8 cellular contexts compared by ENCODE assay signal in the genomic region with DNA sequence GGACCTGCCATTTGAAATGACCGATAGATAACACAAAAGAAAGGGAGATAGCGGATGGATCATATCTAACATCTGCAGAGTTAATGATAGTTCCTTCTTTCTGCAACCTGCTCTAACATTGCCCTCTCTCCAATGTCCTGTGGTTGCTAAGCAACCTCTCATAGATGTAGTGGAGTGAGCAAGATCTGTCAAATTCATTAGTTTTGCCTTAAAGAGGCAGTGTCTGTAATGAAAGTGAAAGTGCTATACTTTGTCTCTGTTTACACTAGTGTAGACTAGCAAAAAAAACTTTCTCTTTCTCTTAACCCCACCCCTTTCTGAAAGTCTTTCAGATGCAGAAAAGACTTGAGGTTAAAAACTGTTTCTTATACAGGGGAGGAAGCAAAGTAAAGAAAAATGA.
A peak's percentile ranks its signal among the peaks of the same experiment; 100 is the strongest.
DNase-seq lines count a peak whose midpoint lies in the region; ATAC-seq and TF ChIP-seq lines count a peak whose summit lies in the region.

No MANE protein-coding gene starts in this region.

- no peaks in the 10 kb centered on the region for H3K27me3 Mint-ChIP-seq in activated T-cell treated with anti-CD3 and anti-CD28 coated beads, Interleukin-2, amount 50 U/mL, for 24 hours
- no peaks in the 10 kb centered on the region for H3K27me3 Mint-ChIP-seq in T-cell
- H3K27me3 Mint-ChIP-seq in immature natural killer cell (ENCODE audit: low read depth in 3 of 3), result no peaks in the 10 kb centered on the region
- no peaks in the 10 kb centered on the region for H3K27me3 Mint-ChIP-seq in endodermal cell (ENCODE audit: insufficient read depth)

- no peak overlapping the region for H3K9ac ChIP-seq in endodermal cell (ENCODE audit: extremely low read depth, low read length, poor library complexity, severe bottlenecking)

- H3K27ac Mint-ChIP-seq in activated T-cell treated with anti-CD3 and anti-CD28 coated beads, Interleukin-2, amount 50 U/mL, for 24 hours, result peak overlapping the region; percentile 38
- H3K27ac Mint-ChIP-seq in T-cell, result peak overlapping the region; percentile 81 to 89
- peak overlapping the region in 5 of 6 donors; percentile 10 to 64 (median 47) for H3K27ac Mint-ChIP-seq in immature natural killer cell
- H3K27ac Mint-ChIP-seq in endodermal cell, result no peak overlapping the region

- TF ChIP-seq POLR2A in suprapubic skin (IDR thresholded peaks at IDR 0.05), result no peak

- H3K4me1 ChIP-seq in suprapubic skin (no peaks in the 10 kb centered on the region), endodermal cell (ENCODE audit: control insufficient read depth, insufficient read depth, low read length) (no peaks in the 10 kb centered on the region)

- peak; percentile 92 for ATAC-seq in HG03066 (IDR thresholded peaks at IDR 0.05; ENCODE audit: low read depth, unreplicated experiment)
- peak; percentile 76 to 93 (median 81) for ATAC-seq in T-cell (replicated peaks in 1 of 4)

- TF ChIP-seq CTCF in suprapubic skin (IDR thresholded peaks at IDR 0.05), result no peak
- TF ChIP-seq CTCF in endodermal cell (conservative IDR thresholded peaks at IDR 0.05), result no peak

- CTCF ChIA-PET in T-cell (lab: Charles Lee), result no interaction called here

- H3K4me3 ChIP-seq in suprapubic skin, result peak overlapping the region; percentile 25
- no peak overlapping the region for H3K4me3 ChIP-seq in endodermal cell (ENCODE audit: low read length)

- H3K27me3 ChIP-seq in suprapubic skin, result no peaks in the 10 kb centered on the region
- no peaks in the 10 kb centered on the region for H3K27me3 ChIP-seq in endodermal cell (ENCODE audit: control insufficient read depth, insufficient read depth, low read length, poor library complexity, severe bottlenecking)

- DNase-seq in activated T-cell treated with anti-CD3 and anti-CD28 coated beads, Interleukin-2, amount 50 U/mL, for 24 hours, result no peak
- DNase-seq in activated T-cell treated with anti-CD3 and anti-CD28 coated beads, Interleukin-2, amount 50 U/mL, for 1 hour, result no peak
- DNase-seq in T-cell, result no peak
- DNase-seq in immature natural killer cell, result peak in 2 of 3 donors; percentile 0 to 11
- DNase-seq in suprapubic skin (ENCODE audit: low spot score in 2 of 2), result no peak
- DNase-seq in endodermal cell, result no peak
- no peak for DNase-seq in stimulated activated CD8-positive, alpha-beta memory T cell treated with anti-CD3 and anti-CD28 coated beads, Interleukin-4, amount 100 ng/mL, for 48 hours

- peaks cover 24% of the 10 kb centered on the region for H3K4me1 Mint-ChIP-seq in activated T-cell treated with anti-CD3 and anti-CD28 coated beads, Interleukin-2, amount 50 U/mL, for 24 hours (ENCODE audit: low read depth)
- H3K4me1 Mint-ChIP-seq in T-cell (peaks cover 11 to 44% (median 24%) of the 10 kb centered on the region in 3 donors), immature natural killer cell (peaks cover 8 to 20% of the 10 kb centered on the region in 2 donors), endodermal cell (no peaks in the 10 kb centered on the region)

- no peaks in the 10 kb centered on the region for H3K36me3 Mint-ChIP-seq in activated T-cell treated with anti-CD3 and anti-CD28 coated beads, Interleukin-2, amount 50 U/mL, for 24 hours (ENCODE audit: low read depth)
- no peaks in the 10 kb centered on the region for H3K36me3 Mint-ChIP-seq in T-cell
- no peaks in the 10 kb centered on the region for H3K36me3 Mint-ChIP-seq in immature natural killer cell
- H3K36me3 Mint-ChIP-seq in endodermal cell (ENCODE audit: low read depth), result no peaks in the 10 kb centered on the region

- H3K27ac ChIP-seq in suprapubic skin (no peak overlapping the region), endodermal cell (ENCODE audit: low read depth, low read length) (no peak overlapping the region)

- POLR2A ChIA-PET in T-cell (lab: Charles Lee), result no interaction called here

- H3K36me3 ChIP-seq in suprapubic skin, result no peaks in the 10 kb centered on the region
- H3K36me3 ChIP-seq in endodermal cell (ENCODE audit: control insufficient read depth, insufficient read depth, low read length), result no peaks in the 10 kb centered on the region

- H3K9me3 Mint-ChIP-seq in activated T-cell treated with anti-CD3 and anti-CD28 coated beads, Interleukin-2, amount 50 U/mL, for 24 hours, result peaks cover under 1% of the 10 kb centered on the region
- H3K9me3 Mint-ChIP-seq in T-cell (no peaks in the 10 kb centered on the region), immature natural killer cell (peaks cover 0 to 6% (median 4%) of the 10 kb centered on the region in 6 donors), endodermal cell (no peaks in the 10 kb centered on the region)

- peak overlapping the region; percentile 67 for H3K4me3 Mint-ChIP-seq in activated T-cell treated with anti-CD3 and anti-CD28 coated beads, Interleukin-2, amount 50 U/mL, for 24 hours
- H3K4me3 Mint-ChIP-seq in T-cell (peak overlapping the region; percentile 69 to 82 (median 74)), immature natural killer cell (peak overlapping the region; percentile 50 to 80 (median 57)), endodermal cell (no peak overlapping the region)

- TF ChIP-seq EP300 in suprapubic skin (IDR thresholded peaks at IDR 0.05), result no peak

- 42% methylated on average over 2 of the region's 2 CpGs for WGBS in suprapubic skin
- WGBS in endodermal cell (ENCODE audit: insufficient coverage in 1 of 2, insufficient read length in 1 of 2), 2 experiments, result 91 to 100% methylated on average over 1 to 2 of the region's 2 CpGs

- H3K9me3 ChIP-seq in suprapubic skin (no peaks in the 10 kb centered on the region), endodermal cell (ENCODE audit: control insufficient read depth, low read length) (no peaks in the 10 kb centered on the region)

Comparison
In these comparisons a context has a peak if more than half of its experiments do, and no peak if none do; other contexts are left out.
1. DNase-seq: peak in immature natural killer cell (2 of 3); none in activated T-cell treated with anti-CD3 and anti-CD28 coated beads, Interleukin-2, amount 50 U/mL, for 24 hours (single experiment), activated T-cell treated with anti-CD3 and anti-CD28 coated beads, Interleukin-2, amount 50 U/mL, for 1 hour (single experiment), T-cell (0 of 34), suprapubic skin (0 of 2), endodermal cell (single experiment) and stimulated activated CD8-positive, alpha-beta memory T cell treated with anti-CD3 and anti-CD28 coated beads, Interleukin-4, amount 100 ng/mL, for 48 hours (single experiment).